8 cellular contexts compared by ENCODE assay signal in the genomic region with DNA sequence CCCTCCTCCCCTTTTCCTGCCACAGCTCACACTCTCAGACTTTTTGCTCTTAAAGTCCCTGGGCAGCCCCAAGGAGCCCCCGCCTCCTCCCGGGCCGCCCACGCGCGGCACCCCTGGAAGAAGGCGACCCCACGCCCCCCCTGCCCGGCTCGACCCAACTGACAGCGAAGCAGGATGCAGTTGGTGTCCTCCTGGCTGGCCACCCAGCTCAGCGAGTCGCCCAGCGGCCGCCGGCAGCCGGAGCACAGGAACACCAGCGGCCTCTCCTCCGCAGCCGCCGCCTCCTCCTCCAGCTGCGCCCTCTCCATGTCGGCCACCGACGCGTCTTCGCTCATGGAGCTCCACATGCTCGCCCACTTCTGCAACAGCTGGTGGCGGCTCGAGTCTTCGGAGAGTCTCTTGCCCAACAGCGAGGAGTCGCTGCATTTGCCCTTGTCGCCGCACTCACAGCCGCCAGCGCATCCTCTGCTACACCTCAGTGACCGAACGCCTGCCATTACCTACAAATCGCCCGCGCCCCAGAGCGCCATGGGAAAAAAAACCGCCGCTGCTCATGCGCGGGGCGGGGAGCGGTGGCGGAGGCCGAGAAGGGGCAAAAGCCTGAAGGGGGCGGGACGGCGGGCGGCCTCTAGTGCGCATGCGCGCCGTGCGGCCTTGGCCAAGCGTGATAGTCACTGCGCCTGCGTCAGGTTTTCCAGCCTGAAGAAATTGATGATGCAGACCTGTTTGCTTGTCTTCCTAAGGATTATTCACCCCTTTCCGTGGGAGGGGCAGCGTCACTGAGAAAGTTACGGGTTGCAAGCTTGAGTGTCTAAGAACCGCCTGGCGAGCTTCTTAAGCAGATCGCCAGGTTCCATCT. TPM values are rescaled to one million over a fixed set of nuclear protein-coding genes. Genes with fewer than 3 reads are reported as not detected.
DNase-seq lines count a peak whose midpoint lies in the region; ATAC-seq and TF ChIP-seq lines count a peak whose summit lies in the region.

TSS of gene MIS18A (minus strand) at position 532 of the 859 bp plus-strand sequence. CDS start at position 497, 35 bp downstream.

- H3K27me3 ChIP-seq in NT2/D1 (ENCODE audit: insufficient read depth, insufficient read length) (no peaks in the 10 kb centered on the region), endodermal cell (ENCODE audit: control insufficient read depth, insufficient read depth, low read length, poor library complexity, severe bottlenecking) (no peaks in the 10 kb centered on the region)

- peak; percentile 95 for ATAC-seq in GM21381 (IDR thresholded peaks at IDR 0.05; ENCODE audit: unreplicated experiment)
- ATAC-seq in activated CD8-positive, alpha-beta memory T cell treated with anti-CD3 and anti-CD28 coated beads, Interleukin-2, amount 10 ng/mL, durations not matched to agents 7 days and 5 days, result peak; percentile 93

- peak within 1 kb of the TSS; percentile 95 for H3K27ac Mint-ChIP-seq in activated CD8-positive, alpha-beta memory T cell treated with anti-CD3 and anti-CD28 coated beads, Interleukin-2, amount 10 ng/mL, durations not matched to agents 7 days and 5 days
- peak within 1 kb of the TSS; percentile 97 for H3K27ac Mint-ChIP-seq in endodermal cell

- H3K36me3 ChIP-seq in NT2/D1 (ENCODE audit: insufficient read depth, insufficient read length, low read length) (peaks cover 23% of the 10 kb centered on the region), endodermal cell (ENCODE audit: control insufficient read depth, insufficient read depth, low read length) (peaks cover 7% of the 10 kb centered on the region)

- no peaks in the 10 kb centered on the region for H3K27me3 Mint-ChIP-seq in activated CD8-positive, alpha-beta memory T cell treated with anti-CD3 and anti-CD28 coated beads, Interleukin-2, amount 10 ng/mL, durations not matched to agents 7 days and 5 days
- no peaks in the 10 kb centered on the region for H3K27me3 Mint-ChIP-seq in endodermal cell (ENCODE audit: insufficient read depth)

- peak within 1 kb of the TSS; percentile 70 for H3K27ac ChIP-seq in endodermal cell (ENCODE audit: low read depth, low read length)

- DNase-seq in COR-L47 (lab: John Stamatoyannopoulos, UW) (peak; percentile 94), HUDEP-2 (lab: John Stamatoyannopoulos, UW; ENCODE audit: unreplicated experiment in 76 of 76) (peak; percentile 55 to 99 (median 96)), NT2/D1 (ENCODE audit: low read depth, low spot score) (peak; percentile 94), endodermal cell (peak; percentile 98), mesenteric fat pad (ENCODE audit: low spot score) (peak; percentile 99)
- peak; percentile 97 for DNase-seq in activated CD8-positive, alpha-beta memory T cell treated with anti-CD3 and anti-CD28 coated beads, Interleukin-2, amount 10 ng/mL, durations not matched to agents 7 days and 5 days
- DNase-seq in stimulated activated CD8-positive, alpha-beta memory T cell treated with anti-CD3 and anti-CD28 coated beads, Interleukin-15, amount 100 ng/mL, for 24 hours (ENCODE audit: low read depth), result peak; percentile 98

- H3K36me3 Mint-ChIP-seq in activated CD8-positive, alpha-beta memory T cell treated with anti-CD3 and anti-CD28 coated beads, Interleukin-2, amount 10 ng/mL, durations not matched to agents 7 days and 5 days, result peaks cover 3% of the 10 kb centered on the region
- peaks cover 12% of the 10 kb centered on the region for H3K36me3 Mint-ChIP-seq in endodermal cell (ENCODE audit: low read depth)

- H3K9me3 Mint-ChIP-seq in activated CD8-positive, alpha-beta memory T cell treated with anti-CD3 and anti-CD28 coated beads, Interleukin-2, amount 10 ng/mL, durations not matched to agents 7 days and 5 days (ENCODE audit: low read depth), result no peaks in the 10 kb centered on the region
- H3K9me3 Mint-ChIP-seq in endodermal cell, result no peaks in the 10 kb centered on the region

- peak within 1 kb of the TSS; percentile 99 for H3K4me3 Mint-ChIP-seq in activated CD8-positive, alpha-beta memory T cell treated with anti-CD3 and anti-CD28 coated beads, Interleukin-2, amount 10 ng/mL, durations not matched to agents 7 days and 5 days
- H3K4me3 Mint-ChIP-seq in endodermal cell, result peak within 1 kb of the TSS; percentile 96

- peaks cover 33% of the 10 kb centered on the region for H3K4me1 Mint-ChIP-seq in activated CD8-positive, alpha-beta memory T cell treated with anti-CD3 and anti-CD28 coated beads, Interleukin-2, amount 10 ng/mL, durations not matched to agents 7 days and 5 days
- peaks cover 2% of the 10 kb centered on the region for H3K4me1 Mint-ChIP-seq in endodermal cell

- peak within 1 kb of the TSS; percentile 99 for H3K4me3 ChIP-seq in NT2/D1 (ENCODE audit: insufficient read length, low read depth)
- peak within 1 kb of the TSS; percentile 89 for H3K4me3 ChIP-seq in endodermal cell (ENCODE audit: low read length)

- 1% methylated on average over 31 to 69 of the region's 69 CpGs for WGBS in endodermal cell (ENCODE audit: insufficient coverage in 1 of 2, insufficient read length in 1 of 2), 2 experiments

- H3K4me1 ChIP-seq in NT2/D1 (ENCODE audit: insufficient read depth, insufficient read length), result no peaks in the 10 kb centered on the region
- no peaks in the 10 kb centered on the region for H3K4me1 ChIP-seq in endodermal cell (ENCODE audit: control insufficient read depth, insufficient read depth, low read length)

- no peaks in the 10 kb centered on the region for H3K9me3 ChIP-seq in NT2/D1 (ENCODE audit: insufficient read depth, low read length)
- H3K9me3 ChIP-seq in endodermal cell (ENCODE audit: control insufficient read depth, low read length), result no peaks in the 10 kb centered on the region

- peak; percentile 21 for TF ChIP-seq CTCF in endodermal cell (conservative IDR thresholded peaks at IDR 0.05)

- H3K9ac ChIP-seq in NT2/D1 (ENCODE audit: insufficient read length, low read depth) (peak within 1 kb of the TSS; percentile 97), endodermal cell (ENCODE audit: extremely low read depth, low read length, poor library complexity, severe bottlenecking) (peak within 1 kb of the TSS; percentile 62)

- CTCF ChIA-PET in activated CD8-positive, alpha-beta memory T cell treated with anti-CD3 and anti-CD28 coated beads, Interleukin-2, amount 10 ng/mL, durations not matched to agents 7 days and 5 days (lab: Charles Lee), result interaction anchor here (0.9 to 1.4 kb wide), 2 partner anchors 28 to 114 kb away, joined by 3 read pairs; partner anchors contain the start of gene URB1

RNA-seq across cellular contexts. Expression of gene MIS18A, which starts in this region (rescaled TPM):
- total RNA-seq in activated CD8-positive, alpha-beta memory T cell treated with anti-CD3 and anti-CD28 coated beads, Interleukin-2, amount 10 ng/mL, durations not matched to agents 7 days and 5 days, result 10 to 100 TPM; 29.3 to 30.1 TPM
- 10 to 100 TPM; 46.4 to 48.3 TPM for total RNA-seq in endodermal cell
- 43.2 TPM for polyA plus RNA-seq in endodermal cell (2013, experiment 1 of 2)
- 39.6 TPM for polyA plus RNA-seq in endodermal cell (2013, experiment 2 of 2)
- total RNA-seq in mesenteric fat pad, result 5.4 TPM

Comparison
In these comparisons a context has a peak if more than half of its experiments do, and no peak if none do; other contexts are left out.
1. Peak in every context shown above with its lines: DNase-seq, ATAC-seq, H3K4me3 ChIP-seq and H3K27ac ChIP-seq.